24 cellular contexts compared by ENCODE assay signal in the genomic region with DNA sequence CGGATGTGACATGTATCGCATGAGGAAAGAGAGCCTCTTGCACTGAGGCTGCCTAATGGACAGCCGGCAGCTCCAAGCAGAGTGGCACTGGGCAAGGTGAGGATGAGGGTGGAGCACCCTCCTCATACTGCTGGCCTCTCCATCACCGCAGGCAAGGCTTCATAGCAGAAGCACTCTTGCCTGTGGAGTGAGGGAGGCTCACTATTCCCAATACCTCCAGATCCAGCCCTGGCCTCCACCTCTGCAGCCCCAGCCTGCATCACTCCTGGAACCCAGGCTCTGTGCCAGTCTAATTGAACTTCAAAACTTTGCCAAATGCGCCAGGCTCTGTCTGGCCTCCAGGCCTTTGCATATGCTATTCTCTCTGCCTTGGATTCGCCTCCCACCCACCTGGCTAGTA.
"Had no signal": no experiment of that assay in that cellular context is flagged by ENCODE, and none has a peak within 500 bp of the region (broad histone marks: within the 10 kb centered on the region; RNA-seq: fewer than 3 reads in every experiment).

No MANE protein-coding gene starts in this region.

- ATAC-seq: left colon; left ventricle myocardium superior; psoas muscle; right lobe of liver; stimulated activated effector memory CD8-positive, alpha-beta T cell treated with anti-CD3 and anti-CD28 coated beads, Interleukin-12 subunit alpha, Interleukin-12 subunit beta, amount 100 ng/mL, for 72 hours; stimulated activated naive CD8-positive, alpha-beta T cell treated with anti-CD3 and anti-CD28 coated beads, Interleukin-15, Interleukin-2, amounts not matched to agents 100 U/mL and 50 U/mL, for 24 hours had no signal

- H3K4me1 ChIP-seq: psoas muscle, right lobe of liver had no signal

- H3K4me3 Mint-ChIP-seq: endodermal cell; naive B cell; nephron; stimulated activated effector memory CD8-positive, alpha-beta T cell treated with anti-CD3 and anti-CD28 coated beads, Interleukin-12 subunit alpha, Interleukin-12 subunit beta, amount 100 ng/mL, for 72 hours; type B pancreatic cell had no signal

- H3K9me3 ChIP-seq: neutrophil, psoas muscle, right lobe of liver, suprapubic skin, thyroid gland had no signal

- H3K27ac ChIP-seq: hepatocyte, neutrophil, psoas muscle, right lobe of liver, suprapubic skin, thyroid gland had no signal

- H3K36me3 ChIP-seq: neutrophil, right lobe of liver, suprapubic skin, thyroid gland had no signal

- DNase-seq: effector CD4-positive, alpha-beta T cell; endodermal cell; erythroblast; foreskin melanocyte; head of caudate nucleus; kidney; left colon; left ventricle myocardium superior; mesendoderm; naive B cell; psoas muscle; retina; right lobe of liver; stimulated activated CD4-positive, alpha-beta T cell treated with anti-CD3 and anti-CD28 coated beads, Interleukin-4, amount 100 ng/mL, for 1 hour; stimulated activated CD8-positive, alpha-beta memory T cell treated with anti-CD3 and anti-CD28 coated beads, Interleukin-4, amount 100 ng/mL, for 48 hours; stimulated activated naive CD8-positive, alpha-beta T cell treated with anti-CD3 and anti-CD28 coated beads, Interleukin-15, Interleukin-2, amounts not matched to agents 100 U/mL and 50 U/mL, for 24 hours; thyroid gland had no signal

- H3K36me3 Mint-ChIP-seq: naive B cell; stimulated activated effector memory CD8-positive, alpha-beta T cell treated with anti-CD3 and anti-CD28 coated beads, Interleukin-12 subunit alpha, Interleukin-12 subunit beta, amount 100 ng/mL, for 72 hours; type B pancreatic cell had no signal

- H3K4me1 Mint-ChIP-seq: naive B cell; nephron; stimulated activated effector memory CD8-positive, alpha-beta T cell treated with anti-CD3 and anti-CD28 coated beads, Interleukin-12 subunit alpha, Interleukin-12 subunit beta, amount 100 ng/mL, for 72 hours had no signal

- H3K9me3 Mint-ChIP-seq: endodermal cell; naive B cell; nephron; stimulated activated effector memory CD8-positive, alpha-beta T cell treated with anti-CD3 and anti-CD28 coated beads, Interleukin-12 subunit alpha, Interleukin-12 subunit beta, amount 100 ng/mL, for 72 hours; type B pancreatic cell had no signal

- H3K79me2 ChIP-seq: hepatocyte had no signal

- H2AFZ ChIP-seq: hepatocyte had no signal

- H3K27me3 ChIP-seq: hepatocyte, right lobe of liver, suprapubic skin, thyroid gland had no signal

- H3K4me2 ChIP-seq: hepatocyte had no signal

- H3K27ac Mint-ChIP-seq: endodermal cell; naive B cell; nephron; stimulated activated effector memory CD8-positive, alpha-beta T cell treated with anti-CD3 and anti-CD28 coated beads, Interleukin-12 subunit alpha, Interleukin-12 subunit beta, amount 100 ng/mL, for 72 hours; type B pancreatic cell had no signal

- H3K4me3 ChIP-seq: hepatocyte, lung, psoas muscle, right lobe of liver, suprapubic skin, thyroid gland had no signal
